7 cellular contexts compared by ENCODE assay signal in the genomic region with DNA sequence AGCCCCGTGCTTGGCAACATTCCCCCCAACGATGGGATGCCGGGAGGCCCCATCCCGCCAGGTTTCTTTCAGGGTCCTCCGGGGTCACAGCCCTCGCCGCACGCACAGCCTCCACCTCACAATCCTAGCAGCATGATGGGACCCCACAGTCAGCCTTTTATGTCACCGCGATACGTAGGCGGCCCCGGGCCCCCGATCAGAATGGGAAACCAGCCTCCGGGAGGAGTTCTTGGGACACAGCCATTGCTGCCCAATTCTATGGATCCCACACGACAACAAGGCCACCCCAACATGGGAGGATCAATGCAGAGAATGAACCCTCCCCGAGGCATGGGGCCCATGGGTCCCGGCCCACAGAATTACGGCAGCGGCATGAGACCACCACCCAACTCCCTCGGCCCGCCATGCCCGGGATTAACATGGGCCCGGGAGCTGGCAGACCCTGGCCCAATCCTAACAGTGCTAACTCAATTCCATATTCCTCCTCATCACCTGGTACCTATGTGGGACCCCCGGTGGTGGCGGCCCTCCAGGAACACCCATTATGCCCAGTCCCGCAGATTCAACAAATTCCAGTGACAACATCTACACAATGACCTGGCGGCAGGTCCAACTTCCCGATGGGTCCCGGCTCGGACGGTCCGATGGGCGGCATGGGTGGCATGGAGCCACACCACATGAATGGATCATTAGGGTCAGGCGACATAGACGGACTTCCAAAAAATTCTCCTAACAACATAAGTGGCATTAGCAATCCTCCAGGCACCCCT.
DNase-seq lines count a peak whose midpoint lies in the region; ATAC-seq and TF ChIP-seq lines count a peak whose summit lies in the region.
"Not testable (repeated sequence)": the region's sequence is repeated elsewhere in the genome, so short reads cannot be mapped to it uniquely, and the experiment has no call there.

No MANE protein-coding gene starts in this region.

- H3K79me2 ChIP-seq in HCT116 (ENCODE audit: insufficient read depth, low read length); neural progenitor cell (ENCODE audit: low read depth): not testable (repeated sequence)

- BruUV-seq in HCT116 (replicated peaks; lab: Mats Ljungman, UMichigan): not testable (repeated sequence)

- TF ChIP-seq CTCF in HCT116 (IDR thresholded peaks at IDR 0.05 in 2 of 3, conservative IDR thresholded peaks at IDR 0.05 in 1 of 3; ENCODE audit: borderline replicate concordance in 1 of 3, insufficient read depth in 1 of 3, low read depth in 2 of 3, low read length in 2 of 3); astrocyte of the spinal cord (IDR thresholded peaks at IDR 0.05; ENCODE audit: low read depth, low read length); esophagus squamous epithelium (IDR thresholded peaks at IDR 0.05); kidney epithelial cell (IDR thresholded peaks at IDR 0.05; ENCODE audit: insufficient read depth, low read length, poor library complexity, severe bottlenecking); neural progenitor cell (IDR thresholded peaks at IDR 0.05): not testable (repeated sequence)

- POLR2A ChIA-PET in HCT116 (lab: Charles Lee); activated CD4-positive, alpha-beta T cell treated with anti-CD3 and anti-CD28 coated beads, Interleukin-2, amount 10 ng/mL, durations not matched to agents 7 days and 5 days (lab: Charles Lee): not testable (repeated sequence)

- not testable (repeated sequence) for H3K27ac Mint-ChIP-seq in activated CD4-positive, alpha-beta T cell treated with anti-CD3 and anti-CD28 coated beads, Interleukin-2, amount 10 ng/mL, durations not matched to agents 7 days and 5 days; neural progenitor cell; stimulated activated effector memory CD8-positive, alpha-beta T cell treated with anti-CD3 and anti-CD28 coated beads, Interleukin-12 subunit alpha, Interleukin-12 subunit beta, amount 100 ng/mL, for 72 hours

- not testable (repeated sequence) for DNase-seq in HCT116 (ENCODE audit: low read depth, low spot score); activated CD4-positive, alpha-beta T cell treated with anti-CD3 and anti-CD28 coated beads, Interleukin-2, amount 10 ng/mL, durations not matched to agents 7 days and 5 days; astrocyte of the spinal cord (ENCODE audit: low read depth, low spot score); esophagus squamous epithelium (lab: John Stamatoyannopoulos, UW); kidney epithelial cell (ENCODE audit: low read depth); stimulated activated effector memory CD8-positive, alpha-beta T cell treated with anti-CD3 and anti-CD28 coated beads, Interleukin-12 subunit alpha, Interleukin-12 subunit beta, amount 100 ng/mL, for 72 hours (ENCODE audit: low spot score in 2 of 2)
- peak; percentile 25 for DNase-seq in neural progenitor cell (ENCODE audit: low spot score)

- ATAC-seq in HCT116; stimulated activated effector memory CD8-positive, alpha-beta T cell treated with anti-CD3 and anti-CD28 coated beads, Interleukin-12 subunit alpha, Interleukin-12 subunit beta, amount 100 ng/mL, for 72 hours: not testable (repeated sequence)

- H4K20me1 ChIP-seq in HCT116 (ENCODE audit: insufficient read depth); neural progenitor cell (ENCODE audit: low read depth): not testable (repeated sequence)

- H2AFZ ChIP-seq in HCT116 (ENCODE audit: low read depth, low read length, poor library complexity, severe bottlenecking): not testable (repeated sequence)
- peak overlapping the region; percentile 85 for H2AFZ ChIP-seq in neural progenitor cell (replicated peaks)

- not testable (repeated sequence) for H3K27ac ChIP-seq in HCT116 (ENCODE audit: low read depth, low read length); esophagus squamous epithelium; neural progenitor cell

- WGBS in esophagus squamous epithelium, 2 donors: 43 to 48% methylated on average over 11 to 12 of the region's 36 CpGs

- H3K27me3 ChIP-seq in HCT116 (ENCODE audit: insufficient read depth, low read length); kidney epithelial cell (ENCODE audit: control insufficient read depth, insufficient read depth, low read length): not testable (repeated sequence)
- H3K27me3 ChIP-seq in esophagus squamous epithelium (peaks cover 0 to 39% (median 2%) of the 10 kb centered on the region in 4 donors), neural progenitor cell (peaks cover 60% of the 10 kb centered on the region)

- not testable (repeated sequence) for H3K36me3 ChIP-seq in HCT116 (ENCODE audit: control insufficient read depth in 1 of 2, insufficient read depth in 2 of 2, low read length in 2 of 2); esophagus squamous epithelium; kidney epithelial cell (ENCODE audit: control insufficient read depth, insufficient read depth, low read length); neural progenitor cell

- H3K36me3 Mint-ChIP-seq in activated CD4-positive, alpha-beta T cell treated with anti-CD3 and anti-CD28 coated beads, Interleukin-2, amount 10 ng/mL, durations not matched to agents 7 days and 5 days (ENCODE audit: low read depth); neural progenitor cell; stimulated activated effector memory CD8-positive, alpha-beta T cell treated with anti-CD3 and anti-CD28 coated beads, Interleukin-12 subunit alpha, Interleukin-12 subunit beta, amount 100 ng/mL, for 72 hours: not testable (repeated sequence)

- peaks cover 0 to 11% of the 10 kb centered on the region in 2 experiments; a peak in 3 of 4 replicates for H3K4me1 ChIP-seq in HCT116 (ENCODE audit: control insufficient read depth in 1 of 2, insufficient read depth in 2 of 2, low read length in 2 of 2)
- H3K4me1 ChIP-seq in esophagus squamous epithelium: peaks cover 0 to 13% (median 7%) of the 10 kb centered on the region in 3 donors
- not testable (repeated sequence) for H3K4me1 ChIP-seq in neural progenitor cell

- peaks cover 66% of the 10 kb centered on the region for H3K27me3 Mint-ChIP-seq in activated CD4-positive, alpha-beta T cell treated with anti-CD3 and anti-CD28 coated beads, Interleukin-2, amount 10 ng/mL, durations not matched to agents 7 days and 5 days
- peaks cover 11% of the 10 kb centered on the region for H3K27me3 Mint-ChIP-seq in neural progenitor cell (ENCODE audit: insufficient read depth, low read depth)

- peak overlapping the region in 1 of 2 experiments; percentile 41; a peak in 1 of 4 replicates for H3K4me3 ChIP-seq in HCT116 (replicated peaks in 1 of 2; ENCODE audit: low read depth in 1 of 2, low read length in 2 of 2)
- peak overlapping the region; percentile 33 for H3K4me3 ChIP-seq in astrocyte of the spinal cord (ENCODE audit: low read depth, low read length)
- H3K4me3 ChIP-seq in esophagus squamous epithelium: peak overlapping the region; percentile 35 to 72 (median 44)
- peak overlapping the region; percentile 37 for H3K4me3 ChIP-seq in kidney epithelial cell (ENCODE audit: low read depth, low read length)
- H3K4me3 ChIP-seq in neural progenitor cell: peak overlapping the region; percentile 45

- RAD21 ChIA-PET in HCT116 (lab: Charles Lee; ENCODE audit: low non-redundant PET in 1 of 2, low total read pairs in 2 of 2, uncharacterized antibody in 2 of 2, unreplicated experiment in 2 of 2): not testable (repeated sequence)

- intact Hi-C loops in HCT116 (cut with micrococcal nuclease); esophagus squamous epithelium (cut with DNase I): not testable (repeated sequence)

- CTCF ChIA-PET in HCT116 (lab: Charles Lee); activated CD4-positive, alpha-beta T cell treated with anti-CD3 and anti-CD28 coated beads, Interleukin-2, amount 10 ng/mL, durations not matched to agents 7 days and 5 days (lab: Charles Lee): not testable (repeated sequence)

- peak overlapping the region; percentile 35 for H3K4me3 Mint-ChIP-seq in activated CD4-positive, alpha-beta T cell treated with anti-CD3 and anti-CD28 coated beads, Interleukin-2, amount 10 ng/mL, durations not matched to agents 7 days and 5 days
- peak overlapping the region; percentile 83 for H3K4me3 Mint-ChIP-seq in neural progenitor cell
- peak overlapping the region; percentile 26 for H3K4me3 Mint-ChIP-seq in stimulated activated effector memory CD8-positive, alpha-beta T cell treated with anti-CD3 and anti-CD28 coated beads, Interleukin-12 subunit alpha, Interleukin-12 subunit beta, amount 100 ng/mL, for 72 hours

- TF ChIP-seq POLR2A in HCT116 (IDR thresholded peaks at IDR 0.05; ENCODE audit: borderline replicate concordance, extremely low read depth, insufficient read depth, insufficient read length); esophagus squamous epithelium (IDR thresholded peaks at IDR 0.05): not testable (repeated sequence)

- not testable (repeated sequence) for H3K9me3 Mint-ChIP-seq in activated CD4-positive, alpha-beta T cell treated with anti-CD3 and anti-CD28 coated beads, Interleukin-2, amount 10 ng/mL, durations not matched to agents 7 days and 5 days; neural progenitor cell; stimulated activated effector memory CD8-positive, alpha-beta T cell treated with anti-CD3 and anti-CD28 coated beads, Interleukin-12 subunit alpha, Interleukin-12 subunit beta, amount 100 ng/mL, for 72 hours

- not testable (repeated sequence) for H3K4me1 Mint-ChIP-seq in activated CD4-positive, alpha-beta T cell treated with anti-CD3 and anti-CD28 coated beads, Interleukin-2, amount 10 ng/mL, durations not matched to agents 7 days and 5 days; neural progenitor cell; stimulated activated effector memory CD8-positive, alpha-beta T cell treated with anti-CD3 and anti-CD28 coated beads, Interleukin-12 subunit alpha, Interleukin-12 subunit beta, amount 100 ng/mL, for 72 hours

- in situ Hi-C loops in astrocyte of the spinal cord (cut with HindIII; ENCODE audit: low sequenced_read_pairs): not testable (repeated sequence)

- H3K9ac ChIP-seq in HCT116 (ENCODE audit: low read length); neural progenitor cell: not testable (repeated sequence)

- 0 out of 2 replicates have a peak overlapping the region, but pooled peaks have one; percentile 52 for H3K4me2 ChIP-seq in HCT116 (ENCODE audit: low read length)
- H3K4me2 ChIP-seq in neural progenitor cell: peak overlapping the region; percentile 76

- not testable (repeated sequence) for H3K9me3 ChIP-seq in HCT116 (ENCODE audit: control insufficient read depth in 1 of 2, insufficient read depth in 1 of 2, low read depth in 1 of 2, low read length in 2 of 2); esophagus squamous epithelium; neural progenitor cell (ENCODE audit: low read depth)

- not testable (repeated sequence) for TF ChIP-seq RAD21 in HCT116 (IDR thresholded peaks at IDR 0.05; ENCODE audit: low read depth)

- not testable (repeated sequence) for H3K9me2 ChIP-seq in HCT116 (ENCODE audit: insufficient read depth)

- not testable (repeated sequence) for H3F3A ChIP-seq in neural progenitor cell (ENCODE audit: low read depth)

Comparison
In these comparisons a context has a peak if more than half of its experiments do, and no peak if none do; other contexts are left out.
1. H3K4me3 Mint-ChIP-seq: peak in every context shown above with its lines; median percentile 83 in neural progenitor cell; 35 in activated CD4-positive, alpha-beta T cell treated with anti-CD3 and anti-CD28 coated beads, Interleukin-2, amount 10 ng/mL, durations not matched to agents 7 days and 5 days; 26 in stimulated activated effector memory CD8-positive, alpha-beta T cell treated with anti-CD3 and anti-CD28 coated beads, Interleukin-12 subunit alpha, Interleukin-12 subunit beta, amount 100 ng/mL, for 72 hours.